In genomic region chrX:69216911-69217310, GRCh38 we compare ENCODE assay signal across 15 cellular contexts. TPM values are rescaled to one million over a fixed set of nuclear protein-coding genes. Genes with fewer than 3 reads are reported as not detected.
DNase-seq lines count a peak whose midpoint lies in the region; ATAC-seq and TF ChIP-seq lines count a peak whose summit lies in the region.
"Had no signal": no experiment of that assay in that cellular context is flagged by ENCODE, and none has a peak within 500 bp of the region (broad histone marks: within the 10 kb centered on the region; RNA-seq: fewer than 3 reads in every experiment).

No MANE protein-coding gene starts in this region.

- H3K9me3 ChIP-seq in lung (ENCODE audit: control insufficient read depth in 2 of 2, insufficient read depth in 1 of 2, low read length in 1 of 2), result peaks cover 0 to 4% of the 10 kb centered on the region in 2 donors
- H3K9me3 ChIP-seq in stomach smooth muscle (ENCODE audit: control insufficient read depth in 2 of 2, low read length in 2 of 2), result peaks cover 0 to 3% of the 10 kb centered on the region in 2 donors

- no peak overlapping the region for H3K4me3 Mint-ChIP-seq in brain
- H3K4me3 Mint-ChIP-seq: CD8-positive, alpha-beta T cell had no signal

- ATAC-seq in lung (ENCODE audit: insufficient read depth, low FRiP score) (peak; percentile 22), GM21825 (IDR thresholded peaks at IDR 0.05; ENCODE audit: unreplicated experiment) (no peak)
- ATAC-seq in activated CD4-positive, CD25-positive, alpha-beta regulatory T cell treated with anti-CD3 and anti-CD28 coated beads, Interleukin-2, amount 50 U/mL, for 24 hours, result no peak
- ATAC-seq: CD8-positive, alpha-beta T cell; K562 had no signal

- WGBS in lung, 2 donors, result 55 to 93% methylated on average over 3 to 5 of the region's 5 CpGs

- H3K4me3 ChIP-seq in lung, result no peak overlapping the region
- no peak overlapping the region for H3K4me3 ChIP-seq in stomach smooth muscle (ENCODE audit: low read length in 2 of 2)
- H3K4me3 ChIP-seq: K562, PC-9 had no signal

- peaks cover 0 to 2% (median 0%) of the 10 kb centered on the region in 5 experiments for H3K9me3 Mint-ChIP-seq in brain
- H3K9me3 Mint-ChIP-seq: CD8-positive, alpha-beta T cell had no signal

- peak overlapping the region in 3 of 5 experiments; percentile 76 to 89 (median 82) for H3K27ac Mint-ChIP-seq in brain
- H3K27ac Mint-ChIP-seq: CD8-positive, alpha-beta T cell had no signal

- peak overlapping the region; percentile 29 to 33 for H3K9ac ChIP-seq in stomach smooth muscle (ENCODE audit: low read length in 2 of 2)

- no peak for TF ChIP-seq CTCF in brain (conservative IDR thresholded peaks at IDR 0.05)
- TF ChIP-seq CTCF in lung (IDR thresholded peaks at IDR 0.05; ENCODE audit: control extremely low read depth, extremely low read depth), result no peak

- DNase-seq in EH (ENCODE audit: low read depth) (peak; percentile 6), lung (ENCODE audit: low spot score) (peak; percentile 41), islet precursor cell (no peak), NCI-H748 treated with DMSO at 0.1 percent for 48 hours (lab: John Stamatoyannopoulos, UW) (no peak)
- DNase-seq: CD8-positive, alpha-beta T cell; NCI-H1092 treated with DMSO at 0.1 percent for 48 hours; NCI-H1694 treated with DMSO at 0.1 percent for 48 hours; NCI-H345; PC-9 had no signal

- peaks cover 14% of the 10 kb centered on the region for H3K27me3 Mint-ChIP-seq in brain

- H3K4me1 ChIP-seq in lung (ENCODE audit: control insufficient read depth in 2 of 2, insufficient read depth in 2 of 2, low read length in 2 of 2) (no peaks in the 10 kb centered on the region), stomach smooth muscle (ENCODE audit: control insufficient read depth, insufficient read depth, low read length) (peaks cover 27% of the 10 kb centered on the region)

- H3K36me3 ChIP-seq in lung (ENCODE audit: control insufficient read depth in 2 of 2, insufficient read depth in 2 of 2, low read length in 2 of 2) (no peaks in the 10 kb centered on the region), stomach smooth muscle (ENCODE audit: control insufficient read depth in 2 of 2, insufficient read depth in 2 of 2, low read length in 2 of 2) (no peaks in the 10 kb centered on the region)

- H3K27me3 ChIP-seq in lung (ENCODE audit: control insufficient read depth, insufficient read depth), result no peaks in the 10 kb centered on the region
- peaks cover 0 to 26% of the 10 kb centered on the region in 2 donors for H3K27me3 ChIP-seq in stomach smooth muscle (ENCODE audit: control insufficient read depth in 1 of 2, insufficient read depth in 2 of 2, low read length in 2 of 2)

- H3K27ac ChIP-seq in lung (ENCODE audit: low read depth in 1 of 2, low read length in 1 of 2), result no peak overlapping the region
- peak overlapping the region; percentile 64 for H3K27ac ChIP-seq in stomach smooth muscle (ENCODE audit: low read length)
- H3K27ac ChIP-seq: HL-60, PC-9 had no signal

- H3K36me3 Mint-ChIP-seq in brain, result no peaks in the 10 kb centered on the region
- H3K36me3 Mint-ChIP-seq: CD8-positive, alpha-beta T cell had no signal

- H3K4me1 Mint-ChIP-seq in brain, result peaks cover 53% of the 10 kb centered on the region

RNA-seq across cellular contexts. Expression of gene PJA1, which starts 51.7 kb away (rescaled TPM):
- polyA plus RNA-seq in brain (ENCODE audit: insufficient read depth, low read depth, low replicate concordance) (105 TPM), lung (10 to 100 TPM in 1 of 2 donors, 1 to 10 TPM in 1; 4.5 to 12.1 TPM)
- total RNA-seq in lung, result 10 to 100 TPM; 18.3 to 28.3 TPM

Comparison
In these comparisons a context has a peak if more than half of its experiments do, and no peak if none do; other contexts are left out.
1. DNase-seq: peak in EH (single experiment) and lung (single experiment); none in islet precursor cell (single experiment) and NCI-H748 treated with DMSO at 0.1 percent for 48 hours (single experiment).